ENCODE assay signal across 27 cellular contexts in the genomic region with DNA sequence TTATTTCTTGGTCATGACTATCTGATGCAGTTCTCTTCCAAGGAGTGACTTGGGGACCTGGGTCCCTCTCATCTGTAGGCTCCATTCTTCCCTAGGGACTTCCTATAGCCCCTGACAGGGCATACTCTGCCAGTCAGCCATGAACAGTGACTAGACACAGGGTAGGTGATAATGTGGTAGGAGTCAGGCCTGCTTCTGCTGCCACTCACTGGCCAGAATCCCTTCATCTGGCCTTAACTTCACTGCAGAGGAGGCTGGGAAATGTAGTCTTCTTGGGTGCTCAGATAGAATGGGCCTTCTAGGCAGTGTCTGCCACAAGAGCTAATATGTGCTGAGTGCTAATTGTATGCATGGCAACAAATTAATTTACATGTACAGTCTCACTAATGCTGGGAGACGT.
DNase-seq lines count a peak whose midpoint lies in the region; ATAC-seq and TF ChIP-seq lines count a peak whose summit lies in the region.
"Had no signal": no experiment of that assay in that cellular context is flagged by ENCODE, and none has a peak within 500 bp of the region (broad histone marks: within the 10 kb centered on the region; RNA-seq: fewer than 3 reads in every experiment).

No MANE protein-coding gene starts in this region.

- DNase-seq in NCI-H82 (lab: John Stamatoyannopoulos, UW) (peak; percentile 37), NCI-H82 treated with DMSO at 0.1 percent for 48 hours (lab: John Stamatoyannopoulos, UW; ENCODE audit: unreplicated experiment) (no peak), GM23338 (ENCODE audit: low spot score) (peak; percentile 38), NB4 (ENCODE audit: low read depth) (peak; percentile 3), GOT3 (lab: John Stamatoyannopoulos, UW) (no peak), 8988T (no peak)
- DNase-seq: activated CD4-positive, alpha-beta memory T cell treated with anti-CD3 and anti-CD28 coated beads, Interleukin-2, amount 10 ng/mL, durations not matched to agents 7 days and 5 days; activated CD8-positive, alpha-beta memory T cell treated with anti-CD3 and anti-CD28 coated beads, Interleukin-2, amount 50 U/mL, for 4 hours; activated naive CD4-positive, alpha-beta T cell; activated naive CD8-positive, alpha-beta T cell treated with anti-CD3 and anti-CD28 coated beads, Interleukin-2, amount 50 U/mL, for 24 hours; BE2C; colonic mucosa; effector CD8-positive, alpha-beta T cell; glutamatergic neuron; midbrain; naive thymus-derived CD8-positive, alpha-beta T cell; NCI-H1436; NCI-H2107; occipital lobe; OCI-M1; transverse colon had no signal

- H3K4me3 ChIP-seq in GM23338 = no peak overlapping the region
- H3K4me3 ChIP-seq in NB4 (ENCODE audit: low read depth, low read length) = no peak overlapping the region
- H3K4me3 ChIP-seq: cardiac muscle cell, colonic mucosa, transverse colon had no signal

- no peak overlapping the region for H3K4me2 ChIP-seq in GM23338
- H3K4me2 ChIP-seq: KMS-11 had no signal

- TF ChIP-seq POLR2A in NB4 (IDR thresholded peaks at IDR 0.05; ENCODE audit: extremely low read depth, insufficient read length) = no peak

- H3K79me2 ChIP-seq in GM23338 (replicated peaks; ENCODE audit: insufficient read depth) = no peaks in the 10 kb centered on the region

- H2AFZ ChIP-seq in GM23338 = no peak overlapping the region

- H3K36me3 Mint-ChIP-seq in GM23338 (ENCODE audit: low read depth) = no peaks in the 10 kb centered on the region
- H3K36me3 Mint-ChIP-seq: stimulated activated effector memory CD8-positive, alpha-beta T cell treated with anti-CD3 and anti-CD28 coated beads, Interleukin-12 subunit alpha, Interleukin-12 subunit beta, amount 100 ng/mL, for 72 hours had no signal

- no peaks in the 10 kb centered on the region for H3F3A ChIP-seq in GM23338 (replicated peaks; ENCODE audit: low read depth)

- H3K27me3 Mint-ChIP-seq in GM23338 (ENCODE audit: insufficient read depth, low read depth, poor library complexity) = peaks cover 3% of the 10 kb centered on the region
- H3K27me3 Mint-ChIP-seq: activated CD4-positive, alpha-beta memory T cell treated with anti-CD3 and anti-CD28 coated beads, Interleukin-2, amount 10 ng/mL, durations not matched to agents 7 days and 5 days had no signal

- no peaks in the 10 kb centered on the region for H3K27me3 ChIP-seq in GM23338 (ENCODE audit: insufficient read depth)
- H3K27me3 ChIP-seq: BE2C, cardiac muscle cell, colonic mucosa, transverse colon had no signal

- no peak overlapping the region for H3K4me3 Mint-ChIP-seq in GM23338
- H3K4me3 Mint-ChIP-seq: activated CD4-positive, alpha-beta memory T cell treated with anti-CD3 and anti-CD28 coated beads, Interleukin-2, amount 10 ng/mL, durations not matched to agents 7 days and 5 days; activated naive CD8-positive, alpha-beta T cell treated with anti-CD3 and anti-CD28 coated beads, Interleukin-2, amount 50 U/mL, for 24 hours; naive thymus-derived CD8-positive, alpha-beta T cell; stimulated activated effector memory CD8-positive, alpha-beta T cell treated with anti-CD3 and anti-CD28 coated beads, Interleukin-12 subunit alpha, Interleukin-12 subunit beta, amount 100 ng/mL, for 72 hours; T-helper 2 cell treated with Interferon-gamma antibody and Interleukin-4, amounts not matched to agents 5 μg/mL and 100 μg/mL, for 36 hours had no signal

- H3K27ac Mint-ChIP-seq in GM23338 = no peak overlapping the region
- H3K27ac Mint-ChIP-seq: activated CD4-positive, alpha-beta memory T cell treated with anti-CD3 and anti-CD28 coated beads, Interleukin-2, amount 10 ng/mL, durations not matched to agents 7 days and 5 days; activated naive CD8-positive, alpha-beta T cell treated with anti-CD3 and anti-CD28 coated beads, Interleukin-2, amount 50 U/mL, for 24 hours; naive thymus-derived CD8-positive, alpha-beta T cell; stimulated activated effector memory CD8-positive, alpha-beta T cell treated with anti-CD3 and anti-CD28 coated beads, Interleukin-12 subunit alpha, Interleukin-12 subunit beta, amount 100 ng/mL, for 72 hours; T-helper 2 cell treated with Interferon-gamma antibody and Interleukin-4, amounts not matched to agents 5 μg/mL and 100 μg/mL, for 36 hours had no signal

- TF ChIP-seq CTCF in GM23338 (conservative IDR thresholded peaks at IDR 0.05; ENCODE audit: low read depth in 2 of 2) = peak in 1 of 2 experiments; percentile 31; a peak in 1 of 4 replicates
- TF ChIP-seq CTCF in NB4 (IDR thresholded peaks at IDR 0.05; ENCODE audit: low read depth, low read length) = no peak

- no peaks in the 10 kb centered on the region for H3K9me2 ChIP-seq in GM23338 (ENCODE audit: insufficient read depth)

- H3K36me3 ChIP-seq in GM23338 (ENCODE audit: insufficient read depth) = 0 out of 2 replicates have a peak, but pooled peaks cover 3% of the 10 kb centered on the region
- H3K36me3 ChIP-seq: BE2C, cardiac muscle cell, colonic mucosa, transverse colon had no signal

- H4K20me1 ChIP-seq in GM23338 (replicated peaks; ENCODE audit: insufficient read depth) = no peaks in the 10 kb centered on the region

- H3K9me3 Mint-ChIP-seq in GM23338 = peaks cover 6% of the 10 kb centered on the region; the same call in 2 of the 3 replicates
- H3K9me3 Mint-ChIP-seq: activated CD4-positive, alpha-beta memory T cell treated with anti-CD3 and anti-CD28 coated beads, Interleukin-2, amount 10 ng/mL, durations not matched to agents 7 days and 5 days; T-helper 2 cell treated with Interferon-gamma antibody and Interleukin-4, amounts not matched to agents 5 μg/mL and 100 μg/mL, for 36 hours had no signal

- no peak overlapping the region for H3K27ac ChIP-seq in GM23338 (ENCODE audit: low read depth)
- H3K27ac ChIP-seq: cardiac muscle cell, colonic mucosa, KMS-11, transverse colon had no signal

- no peaks in the 10 kb centered on the region; the same call in 2 of the 3 replicates for H3K4me1 Mint-ChIP-seq in GM23338
- H3K4me1 Mint-ChIP-seq: activated CD4-positive, alpha-beta memory T cell treated with anti-CD3 and anti-CD28 coated beads, Interleukin-2, amount 10 ng/mL, durations not matched to agents 7 days and 5 days; activated naive CD8-positive, alpha-beta T cell treated with anti-CD3 and anti-CD28 coated beads, Interleukin-2, amount 50 U/mL, for 24 hours; naive thymus-derived CD8-positive, alpha-beta T cell; stimulated activated effector memory CD8-positive, alpha-beta T cell treated with anti-CD3 and anti-CD28 coated beads, Interleukin-12 subunit alpha, Interleukin-12 subunit beta, amount 100 ng/mL, for 72 hours had no signal

- ATAC-seq in GM23338 (peak; percentile 96), esophagus mucosa (peak; percentile 53), HG03039 (IDR thresholded peaks at IDR 0.05; ENCODE audit: unreplicated experiment) (no peak)
- ATAC-seq: activated naive CD8-positive, alpha-beta T cell treated with anti-CD3 and anti-CD28 coated beads, Interleukin-2, amount 50 U/mL, for 24 hours; naive thymus-derived CD8-positive, alpha-beta T cell; stimulated activated effector memory CD8-positive, alpha-beta T cell treated with anti-CD3 and anti-CD28 coated beads, Interleukin-12 subunit alpha, Interleukin-12 subunit beta, amount 100 ng/mL, for 72 hours had no signal

- H3K4me1 ChIP-seq in GM23338 (ENCODE audit: insufficient read depth) = no peaks in the 10 kb centered on the region
- H3K4me1 ChIP-seq: colonic mucosa had no signal

Comparison
In these comparisons a context has a peak if more than half of its experiments do, and no peak if none do; other contexts are left out.
1. DNase-seq: peak in NCI-H82 (single experiment), GM23338 (single experiment) and NB4 (single experiment); none in NCI-H82 treated with DMSO at 0.1 percent for 48 hours (single experiment), GOT3 (single experiment) and 8988T (single experiment).